ENCODE assay signal across 1 cellular context in the genomic region with DNA sequence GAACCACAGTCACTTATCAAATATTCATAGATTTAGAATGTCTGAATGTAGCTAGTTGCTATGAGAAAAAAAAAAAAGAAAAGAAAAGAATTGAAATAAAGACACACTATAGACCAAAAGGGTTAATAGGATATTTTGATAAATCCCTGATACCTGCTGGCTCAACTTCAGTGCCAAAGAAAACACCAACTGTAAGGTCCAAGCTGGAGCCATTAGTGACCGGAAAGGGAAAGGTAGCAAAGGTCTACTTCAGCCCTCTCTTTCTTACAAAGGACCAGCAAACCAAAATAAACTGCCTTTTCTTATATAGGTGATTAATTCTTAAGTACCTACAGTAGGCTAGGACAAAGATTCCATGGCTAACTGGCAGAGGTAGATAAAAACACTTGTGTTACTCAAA.
TF ChIP-seq lines count a peak whose summit lies in the region.

No MANE protein-coding gene starts in this region.

TF ChIP-seq in HepG2, 621 proteins besides CTCF, POLR2A, EP300 and RAD21 (continued from another document):
- TF ChIP-seq, protein P1, sequence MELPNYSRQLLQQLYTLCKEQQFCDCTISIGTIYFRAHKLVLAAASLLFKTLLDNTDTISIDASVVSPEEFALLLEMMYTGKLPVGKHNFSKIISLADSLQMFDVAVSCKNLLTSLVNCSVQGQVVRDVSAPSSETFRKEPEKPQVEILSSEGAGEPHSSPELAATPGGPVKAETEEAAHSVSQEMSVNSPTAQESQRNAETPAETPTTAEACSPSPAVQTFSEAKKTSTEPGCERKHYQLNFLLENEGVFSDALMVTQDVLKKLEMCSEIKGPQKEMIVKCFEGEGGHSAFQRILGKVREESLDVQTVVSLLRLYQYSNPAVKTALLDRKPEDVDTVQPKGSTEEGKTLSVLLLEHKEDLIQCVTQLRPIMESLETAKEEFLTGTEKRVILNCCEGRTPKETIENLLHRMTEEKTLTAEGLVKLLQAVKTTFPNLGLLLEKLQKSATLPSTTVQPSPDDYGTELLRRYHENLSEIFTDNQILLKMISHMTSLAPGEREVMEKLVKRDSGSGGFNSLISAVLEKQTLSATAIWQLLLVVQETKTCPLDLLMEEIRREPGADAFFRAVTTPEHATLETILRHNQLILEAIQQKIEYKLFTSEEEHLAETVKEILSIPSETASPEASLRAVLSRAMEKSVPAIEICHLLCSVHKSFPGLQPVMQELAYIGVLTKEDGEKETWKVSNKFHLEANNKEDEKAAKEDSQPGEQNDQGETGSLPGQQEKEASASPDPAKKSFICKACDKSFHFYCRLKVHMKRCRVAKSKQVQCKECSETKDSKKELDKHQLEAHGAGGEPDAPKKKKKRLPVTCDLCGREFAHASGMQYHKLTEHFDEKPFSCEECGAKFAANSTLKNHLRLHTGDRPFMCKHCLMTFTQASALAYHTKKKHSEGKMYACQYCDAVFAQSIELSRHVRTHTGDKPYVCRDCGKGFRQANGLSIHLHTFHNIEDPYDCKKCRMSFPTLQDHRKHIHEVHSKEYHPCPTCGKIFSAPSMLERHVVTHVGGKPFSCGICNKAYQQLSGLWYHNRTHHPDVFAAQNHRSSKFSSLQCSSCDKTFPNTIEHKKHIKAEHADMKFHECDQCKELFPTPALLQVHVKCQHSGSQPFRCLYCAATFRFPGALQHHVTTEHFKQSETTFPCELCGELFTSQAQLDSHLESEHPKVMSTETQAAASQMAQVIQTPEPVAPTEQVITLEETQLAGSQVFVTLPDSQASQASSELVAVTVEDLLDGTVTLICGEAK (IDR thresholded peaks at IDR 0.05), result no peak
- TF ChIP-seq, protein P1 (CRISPR knock-in tag; IDR thresholded peaks at IDR 0.05), result no peak
- TF ChIP-seq, protein P2, sequence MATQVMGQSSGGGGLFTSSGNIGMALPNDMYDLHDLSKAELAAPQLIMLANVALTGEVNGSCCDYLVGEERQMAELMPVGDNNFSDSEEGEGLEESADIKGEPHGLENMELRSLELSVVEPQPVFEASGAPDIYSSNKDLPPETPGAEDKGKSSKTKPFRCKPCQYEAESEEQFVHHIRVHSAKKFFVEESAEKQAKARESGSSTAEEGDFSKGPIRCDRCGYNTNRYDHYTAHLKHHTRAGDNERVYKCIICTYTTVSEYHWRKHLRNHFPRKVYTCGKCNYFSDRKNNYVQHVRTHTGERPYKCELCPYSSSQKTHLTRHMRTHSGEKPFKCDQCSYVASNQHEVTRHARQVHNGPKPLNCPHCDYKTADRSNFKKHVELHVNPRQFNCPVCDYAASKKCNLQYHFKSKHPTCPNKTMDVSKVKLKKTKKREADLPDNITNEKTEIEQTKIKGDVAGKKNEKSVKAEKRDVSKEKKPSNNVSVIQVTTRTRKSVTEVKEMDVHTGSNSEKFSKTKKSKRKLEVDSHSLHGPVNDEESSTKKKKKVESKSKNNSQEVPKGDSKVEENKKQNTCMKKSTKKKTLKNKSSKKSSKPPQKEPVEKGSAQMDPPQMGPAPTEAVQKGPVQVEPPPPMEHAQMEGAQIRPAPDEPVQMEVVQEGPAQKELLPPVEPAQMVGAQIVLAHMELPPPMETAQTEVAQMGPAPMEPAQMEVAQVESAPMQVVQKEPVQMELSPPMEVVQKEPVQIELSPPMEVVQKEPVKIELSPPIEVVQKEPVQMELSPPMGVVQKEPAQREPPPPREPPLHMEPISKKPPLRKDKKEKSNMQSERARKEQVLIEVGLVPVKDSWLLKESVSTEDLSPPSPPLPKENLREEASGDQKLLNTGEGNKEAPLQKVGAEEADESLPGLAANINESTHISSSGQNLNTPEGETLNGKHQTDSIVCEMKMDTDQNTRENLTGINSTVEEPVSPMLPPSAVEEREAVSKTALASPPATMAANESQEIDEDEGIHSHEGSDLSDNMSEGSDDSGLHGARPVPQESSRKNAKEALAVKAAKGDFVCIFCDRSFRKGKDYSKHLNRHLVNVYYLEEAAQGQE (IDR thresholded peaks at IDR 0.05; ENCODE audit: borderline replicate concordance in 1 of 2, low read depth in 1 of 2, low read length in 2 of 2), result no peak
- no peak for TF ChIP-seq FOXK2 (IDR thresholded peaks at IDR 0.05)
- no peak for TF ChIP-seq MAFG (CRISPR knock-in tag; IDR thresholded peaks at IDR 0.05)
- no peak for TF ChIP-seq ZBTB20 (CRISPR knock-in tag; IDR thresholded peaks at IDR 0.05; ENCODE audit: borderline replicate concordance, low read depth)
- TF ChIP-seq ZNF207 (IDR thresholded peaks at IDR 0.05; ENCODE audit: borderline replicate concordance), result no peak
- TF ChIP-seq, protein P3, sequence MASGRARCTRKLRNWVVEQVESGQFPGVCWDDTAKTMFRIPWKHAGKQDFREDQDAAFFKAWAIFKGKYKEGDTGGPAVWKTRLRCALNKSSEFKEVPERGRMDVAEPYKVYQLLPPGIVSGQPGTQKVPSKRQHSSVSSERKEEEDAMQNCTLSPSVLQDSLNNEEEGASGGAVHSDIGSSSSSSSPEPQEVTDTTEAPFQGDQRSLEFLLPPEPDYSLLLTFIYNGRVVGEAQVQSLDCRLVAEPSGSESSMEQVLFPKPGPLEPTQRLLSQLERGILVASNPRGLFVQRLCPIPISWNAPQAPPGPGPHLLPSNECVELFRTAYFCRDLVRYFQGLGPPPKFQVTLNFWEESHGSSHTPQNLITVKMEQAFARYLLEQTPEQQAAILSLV (CRISPR knock-in tag; IDR thresholded peaks at IDR 0.05; ENCODE audit: borderline replicate concordance), result no peak
